Comparison of ENCODE assay signal across 23 cellular contexts in the genomic region with DNA sequence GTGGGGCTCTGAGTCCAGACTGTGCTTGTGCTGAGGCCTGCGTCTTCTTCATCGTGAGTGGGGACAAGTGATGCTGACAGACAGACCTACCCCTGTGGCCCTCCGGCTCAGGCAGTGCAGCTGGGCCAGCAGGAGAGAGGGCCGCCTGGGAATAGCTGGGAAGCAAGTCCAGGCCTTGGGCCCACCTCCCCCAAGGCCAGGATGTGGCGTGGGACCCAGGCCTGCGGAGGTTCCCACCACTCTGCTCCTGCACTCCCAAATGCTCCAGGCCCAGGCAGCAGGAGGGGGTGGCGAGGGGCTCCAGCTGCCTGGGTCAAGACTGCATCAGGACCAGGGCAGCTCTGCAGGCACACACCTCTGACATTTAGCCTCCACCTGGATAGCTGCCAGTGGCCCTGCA. TPM values are rescaled to one million over a fixed set of nuclear protein-coding genes. Genes with fewer than 3 reads are reported as not detected.
"Had no signal": no experiment of that assay in that cellular context is flagged by ENCODE, and none has a peak within 500 bp of the region (broad histone marks: within the 10 kb centered on the region; RNA-seq: fewer than 3 reads in every experiment).

No MANE protein-coding gene starts in this region.

- ATAC-seq: body of pancreas; naive thymus-derived CD8-positive, alpha-beta T cell; pancreas had no signal

- H3K4me1 Mint-ChIP-seq: activated CD4-positive, alpha-beta memory T cell treated with anti-CD3 and anti-CD28 coated beads, Interleukin-2, amount 10 ng/mL, durations not matched to agents 7 days and 5 days; activated naive CD8-positive, alpha-beta T cell treated with anti-CD3 and anti-CD28 coated beads, Interleukin-2, amount 10 ng/mL, durations not matched to agents 7 days and 5 days; naive thymus-derived CD8-positive, alpha-beta T cell had no signal

- FAIRE-seq: endometrium, kidney, pancreas had no signal

- H3K27me3 Mint-ChIP-seq: activated CD4-positive, alpha-beta memory T cell treated with anti-CD3 and anti-CD28 coated beads, Interleukin-2, amount 10 ng/mL, durations not matched to agents 7 days and 5 days; activated naive CD8-positive, alpha-beta T cell treated with anti-CD3 and anti-CD28 coated beads, Interleukin-2, amount 10 ng/mL, durations not matched to agents 7 days and 5 days had no signal

- H3K79me2 ChIP-seq: hepatocyte had no signal

- H3K27ac ChIP-seq: body of pancreas, hepatocyte, neutrophil, pancreas had no signal

- H3K9me3 Mint-ChIP-seq: activated CD4-positive, alpha-beta memory T cell treated with anti-CD3 and anti-CD28 coated beads, Interleukin-2, amount 10 ng/mL, durations not matched to agents 7 days and 5 days; activated naive CD8-positive, alpha-beta T cell treated with anti-CD3 and anti-CD28 coated beads, Interleukin-2, amount 10 ng/mL, durations not matched to agents 7 days and 5 days; activated T-cell treated with anti-CD3 and anti-CD28 coated beads, Interleukin-2, amount 50 U/mL, for 24 hours; activated T-helper 2 cell treated with anti-CD3 and anti-CD28 coated beads, Interferon-gamma antibody, Interleukin-2, Interleukin-4, amounts not matched to agents 10 μg/mL and 5 μg/mL and 100 μg/mL, durations not matched to agents 14 hours and 24 hours and 36 hours; naive thymus-derived CD8-positive, alpha-beta T cell had no signal

- H3K4me1 ChIP-seq: body of pancreas, pancreas had no signal

- H2AFZ ChIP-seq: hepatocyte had no signal

- H3K9me3 ChIP-seq: body of pancreas, neutrophil, pancreas, transverse colon had no signal

- H3K36me3 Mint-ChIP-seq: activated naive CD8-positive, alpha-beta T cell treated with anti-CD3 and anti-CD28 coated beads, Interleukin-2, amount 10 ng/mL, durations not matched to agents 7 days and 5 days; naive thymus-derived CD8-positive, alpha-beta T cell had no signal

- H3K27me3 ChIP-seq: body of pancreas, hepatocyte, pancreas, transverse colon had no signal

- H3K27ac Mint-ChIP-seq: activated CD4-positive, alpha-beta memory T cell treated with anti-CD3 and anti-CD28 coated beads, Interleukin-2, amount 10 ng/mL, durations not matched to agents 7 days and 5 days; activated naive CD8-positive, alpha-beta T cell treated with anti-CD3 and anti-CD28 coated beads, Interleukin-2, amount 10 ng/mL, durations not matched to agents 7 days and 5 days; activated T-cell treated with anti-CD3 and anti-CD28 coated beads, Interleukin-2, amount 50 U/mL, for 24 hours; activated T-helper 2 cell treated with anti-CD3 and anti-CD28 coated beads, Interferon-gamma antibody, Interleukin-2, Interleukin-4, amounts not matched to agents 10 μg/mL and 5 μg/mL and 100 μg/mL, durations not matched to agents 14 hours and 24 hours and 36 hours; naive thymus-derived CD8-positive, alpha-beta T cell had no signal

- H3K4me3 ChIP-seq: body of pancreas, coronary artery, hepatocyte, pancreas, transverse colon had no signal

- H3K4me3 Mint-ChIP-seq: activated CD4-positive, alpha-beta memory T cell treated with anti-CD3 and anti-CD28 coated beads, Interleukin-2, amount 10 ng/mL, durations not matched to agents 7 days and 5 days; activated naive CD8-positive, alpha-beta T cell treated with anti-CD3 and anti-CD28 coated beads, Interleukin-2, amount 10 ng/mL, durations not matched to agents 7 days and 5 days; activated T-cell treated with anti-CD3 and anti-CD28 coated beads, Interleukin-2, amount 50 U/mL, for 24 hours; naive thymus-derived CD8-positive, alpha-beta T cell had no signal

- DNase-seq: activated CD4-positive, alpha-beta memory T cell treated with anti-CD3 and anti-CD28 coated beads, Interleukin-2, amount 10 ng/mL, durations not matched to agents 7 days and 5 days; activated CD4-positive, alpha-beta T cell treated with anti-CD3 and anti-CD28 coated beads for 48 hours; activated CD4-positive, CD25-positive, alpha-beta regulatory T cell; activated naive CD4-positive, alpha-beta T cell treated with Interleukin-2 at 50 U/mL for 16 hours; activated naive CD8-positive, alpha-beta T cell treated with anti-CD3 and anti-CD28 coated beads, Interleukin-2, amount 10 ng/mL, durations not matched to agents 7 days and 5 days; activated T-cell treated with anti-CD3 and anti-CD28 coated beads, Interleukin-2, amount 50 U/mL, for 24 hours; amygdala; body of pancreas; central memory CD4-positive, alpha-beta T cell; erythroblast; kidney; mesendoderm; naive thymus-derived CD8-positive, alpha-beta T cell; pancreas; stimulated activated naive CD4-positive, alpha-beta T cell; T1000; transverse colon had no signal

- H3K4me2 ChIP-seq: hepatocyte had no signal

- H3K36me3 ChIP-seq: neutrophil, pancreas, transverse colon had no signal

RNA-seq across cellular contexts. Expression of a gene that starts 38.3 kb away (rescaled TPM):
- total RNA-seq: activated CD4-positive, alpha-beta memory T cell treated with anti-CD3 and anti-CD28 coated beads, Interleukin-2, amount 10 ng/mL, durations not matched to agents 7 days and 5 days; activated naive CD8-positive, alpha-beta T cell treated with anti-CD3 and anti-CD28 coated beads, Interleukin-2, amount 10 ng/mL, durations not matched to agents 7 days and 5 days; activated T-helper 2 cell treated with anti-CD3 and anti-CD28 coated beads, Interferon-gamma antibody, Interleukin-2, Interleukin-4, amounts not matched to agents 10 μg/mL and 5 μg/mL and 100 μg/mL, durations not matched to agents 14 hours and 24 hours and 36 hours; naive thymus-derived CD8-positive, alpha-beta T cell; T-helper 1 cell treated with Interleukin-12 subunit alpha and Interleukin-12 subunit beta and Interleukin-4 antibody, amounts not matched to agents 30 ng/mL and 1 ng/mL, for 36 hours had no signal
- polyA plus RNA-seq: naive thymus-derived CD8-positive, alpha-beta T cell had no signal
